1 cellular context compared by ENCODE assay signal in the genomic region with DNA sequence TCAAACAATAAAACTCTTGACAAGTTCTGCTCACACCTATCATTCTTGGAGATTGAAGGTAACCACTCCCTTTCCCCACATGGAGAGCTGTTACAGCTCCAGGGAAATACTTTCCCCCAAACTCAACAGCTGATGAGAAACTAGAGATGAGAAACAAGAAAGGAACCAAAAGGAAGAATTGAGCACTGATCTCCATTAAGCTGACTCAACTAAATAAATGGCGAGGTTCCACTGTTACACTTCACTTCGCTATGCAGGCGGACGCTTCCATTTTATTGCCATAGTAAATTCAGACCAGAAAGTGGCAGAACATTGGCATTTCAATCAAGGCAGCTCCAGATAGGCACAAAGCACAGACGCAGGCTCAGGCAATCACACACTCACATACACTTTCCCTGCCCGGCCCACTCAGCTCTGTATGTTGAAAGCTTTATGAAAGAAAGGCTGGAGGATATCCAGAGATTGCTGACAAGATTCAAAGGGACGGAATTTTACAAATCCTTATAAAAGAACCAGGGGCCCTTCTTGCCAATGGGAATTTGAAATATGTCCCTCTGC.
TF ChIP-seq lines count a peak whose summit lies in the region.

No MANE protein-coding gene starts in this region.

TF ChIP-seq in SK-N-SH treated with all-trans-retinoic acid at 6 μM for 48 hours, 23 proteins besides CTCF, POLR2A, EP300 and RAD21:
- TF ChIP-seq ZC3H10 (CRISPR knock-in tag; IDR thresholded peaks at IDR 0.05), result no peak
